22 cellular contexts compared by ENCODE assay signal in the genomic region with DNA sequence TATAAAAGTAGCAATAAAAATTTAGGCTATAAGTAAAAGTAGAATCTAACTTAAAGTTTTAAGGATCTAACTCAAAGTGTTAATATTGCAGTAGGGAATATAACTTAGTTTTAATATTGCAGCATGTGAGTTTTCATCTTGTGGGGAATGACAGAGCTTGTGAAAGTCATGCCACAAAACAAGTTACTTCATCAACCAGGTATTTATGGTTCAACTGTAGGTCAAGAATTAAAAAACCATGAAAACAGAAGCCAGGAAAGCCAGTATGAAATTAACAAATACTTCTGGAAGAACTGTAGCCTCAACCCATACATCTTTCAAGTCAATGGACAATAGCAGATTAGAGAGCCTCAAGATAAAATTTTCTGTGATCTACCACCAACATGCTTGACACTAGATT. TPM values are rescaled to one million over a fixed set of nuclear protein-coding genes. Genes with fewer than 3 reads are reported as not detected.
A peak's percentile ranks its signal among the peaks of the same experiment; 100 is the strongest.
DNase-seq lines count a peak whose midpoint lies in the region; ATAC-seq, FAIRE-seq and TF ChIP-seq lines count a peak whose summit lies in the region.
"Had no signal": no experiment of that assay in that cellular context is flagged by ENCODE, and none has a peak within 500 bp of the region (broad histone marks: within the 10 kb centered on the region; RNA-seq: fewer than 3 reads in every experiment).

No MANE protein-coding gene starts in this region.

- peaks cover 2% of the 10 kb centered on the region for H3F3A ChIP-seq in PC-3 (ENCODE audit: low read length, unreplicated experiment)

- TF ChIP-seq POLR2A in GM12891 (IDR thresholded peaks at IDR 0.05; ENCODE audit: low read depth, low read length), result no peak

- POLR2A ChIA-PET in PC-3 (lab: Charles Lee; ENCODE audit: unreplicated experiment), result interaction anchor here (0.6 kb wide), 1 partner anchor 16 kb away, joined by 12 read pairs; no protein-coding TSS in a partner anchor

- no peak for ATAC-seq in PC-3
- ATAC-seq in GM19324 (IDR thresholded peaks at IDR 0.05; ENCODE audit: low FRiP score, unreplicated experiment), result no peak
- ATAC-seq: activated naive CD8-positive, alpha-beta T cell treated with anti-CD3 and anti-CD28 coated beads, Interleukin-2, amount 50 U/mL, for 24 hours; gastroesophageal sphincter; K562; left lung; right cardiac atrium; WTC11 had no signal

- H3K4me3 ChIP-seq in PC-3 (ENCODE audit: low read length), result no peak overlapping the region
- H3K4me3 ChIP-seq: gastroesophageal sphincter, K562, left lung, stomach had no signal

- peak overlapping the region; percentile 28 for H3K4me3 Mint-ChIP-seq in endothelial cell (ENCODE audit: unreplicated experiment)
- H3K4me3 Mint-ChIP-seq: activated naive CD8-positive, alpha-beta T cell treated with anti-CD3 and anti-CD28 coated beads, Interleukin-2, amount 50 U/mL, for 24 hours; B cell; T-helper 1 cell treated with Interleukin-12 subunit alpha and Interleukin-12 subunit beta and Interleukin-4 antibody, amounts not matched to agents 30 μg/mL and 1 μg/mL, for 36 hours; WTC11 had no signal

- peaks cover 37% of the 10 kb centered on the region for H3K4me1 ChIP-seq in PC-3 (ENCODE audit: insufficient read depth, low read length)
- H3K4me1 ChIP-seq: left lung had no signal

- H3K4me2 ChIP-seq in PC-3 (ENCODE audit: low read length), result 0 out of 2 replicates have a peak overlapping the region, but pooled peaks have one; percentile 4

- H3K27ac Mint-ChIP-seq in endothelial cell (ENCODE audit: unreplicated experiment), result no peak overlapping the region
- H3K27ac Mint-ChIP-seq: activated naive CD8-positive, alpha-beta T cell treated with anti-CD3 and anti-CD28 coated beads, Interleukin-2, amount 50 U/mL, for 24 hours; B cell; T-helper 1 cell treated with Interleukin-12 subunit alpha and Interleukin-12 subunit beta and Interleukin-4 antibody, amounts not matched to agents 30 μg/mL and 1 μg/mL, for 36 hours; WTC11 had no signal

- intact Hi-C loops in PC-3 (cut with micrococcal nuclease), result no loop called here

- H3K79me2 ChIP-seq in PC-3 (ENCODE audit: low read length), result peaks cover 5% of the 10 kb centered on the region; the same call in 1 of the 2 replicates

- CTCF ChIA-PET in PC-3 (lab: Charles Lee), result no interaction called here

- peaks cover 3% of the 10 kb centered on the region; the same call in 1 of the 2 replicates for H4K20me1 ChIP-seq in PC-3 (ENCODE audit: low read length)

- H3K4me1 Mint-ChIP-seq in endothelial cell (ENCODE audit: unreplicated experiment), result no peaks in the 10 kb centered on the region
- H3K4me1 Mint-ChIP-seq: activated naive CD8-positive, alpha-beta T cell treated with anti-CD3 and anti-CD28 coated beads, Interleukin-2, amount 50 U/mL, for 24 hours; B cell; WTC11 had no signal

- no peak overlapping the region for H3K9ac ChIP-seq in PC-3 (ENCODE audit: low read length)

- no peak for FAIRE-seq in GM12891 (lab: Jason Lieb, UNC)
- FAIRE-seq: K562 had no signal

- peaks cover 82% of the 10 kb centered on the region for H3K36me3 ChIP-seq in PC-3 (ENCODE audit: low read depth, low read length)

- peaks cover 54% of the 10 kb centered on the region for H3K36me3 Mint-ChIP-seq in endothelial cell (ENCODE audit: low read depth, unreplicated experiment)

- no peak overlapping the region for H3K27ac ChIP-seq in PC-3 (ENCODE audit: low read length)
- H3K27ac ChIP-seq: gastroesophageal sphincter, left lung, stomach had no signal

- H3K9me2 ChIP-seq in PC-3 (replicated peaks; ENCODE audit: low read length), result no peaks in the 10 kb centered on the region

- DNase-seq in EL, result peak; percentile 76
- DNase-seq in PC-3, result peak; percentile 61
- DNase-seq in endothelial cell (ENCODE audit: low spot score), result no peak
- peak; percentile 52 for DNase-seq in non-pigmented ciliary epithelial cell (ENCODE audit: low read depth)
- no peak for DNase-seq in NCI-H1092 (lab: John Stamatoyannopoulos, UW)
- DNase-seq in GM12891 (ENCODE audit: insufficient read length, low spot score), result no peak
- DNase-seq: activated CD8-positive, alpha-beta memory T cell treated with anti-CD3 and anti-CD28 coated beads for 24 hours; activated naive CD8-positive, alpha-beta T cell treated with anti-CD3 and anti-CD28 coated beads, Interleukin-2, amount 50 U/mL, for 24 hours; cerebellar nuclear complex; effector memory CD4-positive, alpha-beta T cell; left lung; NCI-H2107; NCI-H524 treated with DMSO at 0.1 percent for 48 hours; right cardiac atrium; SHP77; stomach had no signal

- no peaks in the 10 kb centered on the region for H3K27me3 ChIP-seq in PC-3 (ENCODE audit: low read length)
- H3K27me3 ChIP-seq: gastroesophageal sphincter, left lung, stomach had no signal

- no TSS peak for BruUV-seq in PC-3 (replicated peaks; lab: Mats Ljungman, UMichigan)

- TF ChIP-seq CTCF in PC-3 (conservative IDR thresholded peaks at IDR 0.05; ENCODE audit: low read depth, low read length) (no peak), endothelial cell (IDR thresholded peaks at IDR 0.05; ENCODE audit: unreplicated experiment) (no peak)

- H3K9me3 ChIP-seq in PC-3 (ENCODE audit: low read length), result no peaks in the 10 kb centered on the region
- H3K9me3 ChIP-seq: gastroesophageal sphincter, left lung, stomach had no signal

- peaks cover 1% of the 10 kb centered on the region for H3K27me3 Mint-ChIP-seq in endothelial cell (ENCODE audit: unreplicated experiment)
- H3K27me3 Mint-ChIP-seq: activated naive CD8-positive, alpha-beta T cell treated with anti-CD3 and anti-CD28 coated beads, Interleukin-2, amount 50 U/mL, for 24 hours; B cell had no signal

- no peak overlapping the region for H2AFZ ChIP-seq in PC-3 (ENCODE audit: low read length)

- no peaks in the 10 kb centered on the region for H3K9me3 Mint-ChIP-seq in endothelial cell (ENCODE audit: unreplicated experiment)
- H3K9me3 Mint-ChIP-seq: activated naive CD8-positive, alpha-beta T cell treated with anti-CD3 and anti-CD28 coated beads, Interleukin-2, amount 50 U/mL, for 24 hours; T-helper 1 cell treated with Interleukin-12 subunit alpha and Interleukin-12 subunit beta and Interleukin-4 antibody, amounts not matched to agents 30 μg/mL and 1 μg/mL, for 36 hours; WTC11 had no signal

TF ChIP-seq in GM12891, 5 proteins besides CTCF, POLR2A, EP300 and RAD21:
- TF ChIP-seq POU2F2 (IDR thresholded peaks at IDR 0.05; ENCODE audit: low read depth, low read length), result no peak
- TF ChIP-seq SPI1 (IDR thresholded peaks at IDR 0.05; ENCODE audit: low read depth, low read length), result no peak
- TF ChIP-seq TAF1 (IDR thresholded peaks at IDR 0.05; ENCODE audit: low read depth, low read length), result no peak
- TF ChIP-seq POLR2AphosphoS5 (IDR thresholded peaks at IDR 0.05; ENCODE audit: low read depth, low read length), result no peak
- TF ChIP-seq PAX5 (IDR thresholded peaks at IDR 0.05; ENCODE audit: insufficient read depth, low read length, severe bottlenecking), result no peak

RNA-seq across cellular contexts. Expression of gene HMGCS1, which starts 19.0 kb away (rescaled TPM):
- total RNA-seq in PC-3 (2014; rRNA removed) (31.4 and 39.7 TPM in 2 replicates), endothelial cell (ENCODE audit: unreplicated experiment) (192 TPM)
- 28.1 TPM for polyA plus RNA-seq in GM12891 (2012; ENCODE audit: low read depth, missing spikeins)

Comparison
In these comparisons a context has a peak if more than half of its experiments do, and no peak if none do; other contexts are left out.
1. DNase-seq: peak in EL (single experiment), PC-3 (single experiment) and non-pigmented ciliary epithelial cell (single experiment); none in endothelial cell (single experiment), NCI-H1092 (single experiment) and GM12891 (single experiment).